In the genomic region with DNA sequence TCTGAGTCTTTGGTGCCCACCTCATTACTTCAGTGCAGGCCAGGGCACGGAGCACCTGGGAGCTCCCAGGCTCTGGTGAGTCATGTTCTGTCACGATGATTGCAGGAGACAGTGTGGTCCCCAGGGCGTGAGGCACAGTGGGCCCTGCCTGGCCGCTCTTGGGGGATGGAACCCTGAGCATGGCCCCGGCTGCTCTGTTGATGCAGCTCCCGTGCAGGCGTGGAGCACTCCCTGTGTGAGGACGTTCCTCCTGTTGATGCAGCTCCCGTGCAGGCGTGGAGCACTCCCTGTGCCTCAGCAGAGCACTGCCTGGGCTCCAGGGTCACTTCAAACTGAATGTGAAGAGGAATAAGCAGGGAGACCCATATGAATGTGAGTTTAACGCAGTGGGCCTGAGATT, we compare ENCODE assay signal across 33 cellular contexts. TPM values are rescaled to one million over a fixed set of nuclear protein-coding genes. Genes with fewer than 3 reads are reported as not detected.
"Had no signal": no experiment of that assay in that cellular context is flagged by ENCODE, and none has a peak within 500 bp of the region (broad histone marks: within the 10 kb centered on the region; RNA-seq: fewer than 3 reads in every experiment).

No MANE protein-coding gene starts in this region.

- H3K4me3 ChIP-seq: esophagus muscularis mucosa, gastroesophageal sphincter had no signal

- H3K27ac ChIP-seq: brain microvascular endothelial cell, esophagus muscularis mucosa, gastroesophageal sphincter had no signal

- DNase-seq: activated CD4-positive, alpha-beta T cell treated with anti-CD3 and anti-CD28 coated beads for 4 hours; activated CD4-positive, alpha-beta T cell treated with anti-CD3 and anti-CD28 coated beads, Interleukin-2, amount 10 ng/mL, durations not matched to agents 7 days and 5 days; activated CD4-positive, alpha-beta T cell treated with anti-CD3 and anti-CD28 coated beads, Interleukin-2, amount 50 U/mL, for 48 hours; activated CD4-positive, CD25-positive, alpha-beta regulatory T cell; activated CD4-positive, CD25-positive, alpha-beta regulatory T cell treated with anti-CD3 and anti-CD28 coated beads, Interleukin-2, amount 50 U/mL, for 72 hours; activated CD8-positive, alpha-beta memory T cell treated with anti-CD3 and anti-CD28 coated beads for 24 hours; activated CD8-positive, alpha-beta T cell treated with anti-CD3 and anti-CD28 coated beads for 36 hours; activated effector memory CD4-positive, alpha-beta T cell treated with Interleukin-2 at 50 U/mL for 16 hours; activated gamma-delta T cell treated with Interleukin-2 at 50 U/mL for 16 hours; activated naive CD4-positive, alpha-beta T cell treated with anti-CD3 and anti-CD28 coated beads, Interleukin-2, amount 50 U/mL, for 16 hours; activated naive CD4-positive, alpha-beta T cell treated with Interleukin-2 at 50 U/mL for 16 hours; activated T-cell treated with anti-CD3 and anti-CD28 coated beads, Interleukin-2, amount 50 U/mL, for 4 hours; amniotic stem cell; anterior cingulate cortex; brain microvascular endothelial cell; cortex of kidney; dermis blood vessel endothelial cell; effector CD4-positive, alpha-beta T cell; effector memory CD8-positive, alpha-beta T cell; erythroblast; foreskin melanocyte; SW 1271; T-helper 2 cell had no signal

- H3K36me3 ChIP-seq: brain microvascular endothelial cell, esophagus muscularis mucosa, gastroesophageal sphincter had no signal

- ATAC-seq: activated CD8-positive, alpha-beta T cell treated with anti-CD3 and anti-CD28 coated beads for 36 hours; activated T-cell treated with anti-CD3 and anti-CD28 coated beads, Interleukin-2, amount 50 U/mL, for 4 hours; activated T-helper 17 cell treated with anti-CD3 and anti-CD28 coated beads, Interleukin-2, amount 50 U/mL, for 72 hours; effector memory CD8-positive, alpha-beta T cell; gastroesophageal sphincter had no signal

- H3K27me3 ChIP-seq: brain microvascular endothelial cell had no signal

- H3K4me1 ChIP-seq: esophagus muscularis mucosa, gastroesophageal sphincter had no signal

- H3K9me3 ChIP-seq: esophagus muscularis mucosa had no signal

RNA-seq across cellular contexts. Expression of a gene that starts 34.5 kb away (rescaled TPM):
- total RNA-seq: activated CD4-positive, alpha-beta T cell treated with anti-CD3 and anti-CD28 coated beads, Interleukin-2, amount 10 ng/mL, durations not matched to agents 7 days and 5 days; activated CD8-positive, alpha-beta T cell treated with anti-CD3 and anti-CD28 coated beads for 36 hours; activated T-cell treated with anti-CD3 and anti-CD28 coated beads, Interleukin-2, amount 50 U/mL, for 4 hours; activated T-helper 17 cell treated with anti-CD3 and anti-CD28 coated beads, Interleukin-2, amount 50 U/mL, for 72 hours; astrocyte; bronchial epithelial cell; cardiac septum; dermis blood vessel endothelial cell; esophagus muscularis mucosa; gastroesophageal sphincter; glomerular endothelial cell; T-helper 1 cell treated with Interleukin-12 subunit alpha and Interleukin-12 subunit beta and Interleukin-4 antibody, amounts not matched to agents 30 ng/mL and 1 ng/mL, for 36 hours had no signal

RNA-seq across cellular contexts. Expression of a gene that starts 52.7 kb away (rescaled TPM):
- total RNA-seq: activated CD4-positive, alpha-beta T cell treated with anti-CD3 and anti-CD28 coated beads, Interleukin-2, amount 10 ng/mL, durations not matched to agents 7 days and 5 days; activated CD8-positive, alpha-beta T cell treated with anti-CD3 and anti-CD28 coated beads for 36 hours; activated T-cell treated with anti-CD3 and anti-CD28 coated beads, Interleukin-2, amount 50 U/mL, for 4 hours; activated T-helper 17 cell treated with anti-CD3 and anti-CD28 coated beads, Interleukin-2, amount 50 U/mL, for 72 hours; astrocyte; bronchial epithelial cell; cardiac septum; cerebellum; dermis blood vessel endothelial cell; esophagus muscularis mucosa; gastroesophageal sphincter; glomerular endothelial cell; T-helper 1 cell treated with Interleukin-12 subunit alpha and Interleukin-12 subunit beta and Interleukin-4 antibody, amounts not matched to agents 30 ng/mL and 1 ng/mL, for 36 hours had no signal
- polyA plus RNA-seq: adipose tissue had no signal
